21 cellular contexts compared by ENCODE assay signal in genomic region chr22:44672632-44673031, GRCh38.
"Had no signal": no experiment of that assay in that cellular context is flagged by ENCODE, and none has a peak within 500 bp of the region (broad histone marks: within the 10 kb centered on the region; RNA-seq: fewer than 3 reads in every experiment).

No MANE protein-coding gene starts in this region.

- ATAC-seq: foreskin keratinocyte; left cardiac atrium; stimulated activated memory B cell treated with anti-CD40 and anti-IgM and Interleukin-4, amounts not matched to agents 10 μg/mL and 1 μg/mL and 100 μg/mL, for 72 hours had no signal

- H3K27ac Mint-ChIP-seq: dendritic cell treated with granulocyte-macrophage colony-stimulating factor and Interleukin-4, amounts not matched to agents 40 ng/mL and 50 ng/mL, for 4 days; memory B cell; nephron progenitor cell; stimulated activated memory B cell treated with anti-CD40 and anti-IgM and Interleukin-4, amounts not matched to agents 10 μg/mL and 1 μg/mL and 100 μg/mL, for 72 hours; stimulated activated naive CD8-positive, alpha-beta T cell treated with anti-CD3 and anti-CD28 coated beads, Interleukin-15, Interleukin-2, amounts not matched to agents 100 ng/mL and 50 ng/mL, for 24 hours had no signal

- H3K4me1 ChIP-seq: foreskin keratinocyte had no signal

- H3K9me3 ChIP-seq: left ventricle myocardium inferior, lower lobe of right lung, neutrophil, right atrium auricular region, testis, tibial nerve, upper lobe of right lung, vagina had no signal

- H3K36me3 Mint-ChIP-seq: memory B cell; stimulated activated memory B cell treated with anti-CD40 and anti-IgM and Interleukin-4, amounts not matched to agents 10 μg/mL and 1 μg/mL and 100 μg/mL, for 72 hours had no signal

- H3K4me3 Mint-ChIP-seq: dendritic cell treated with granulocyte-macrophage colony-stimulating factor and Interleukin-4, amounts not matched to agents 40 ng/mL and 50 ng/mL, for 4 days; memory B cell; nephron progenitor cell; stimulated activated memory B cell treated with anti-CD40 and anti-IgM and Interleukin-4, amounts not matched to agents 10 μg/mL and 1 μg/mL and 100 μg/mL, for 72 hours; stimulated activated naive CD8-positive, alpha-beta T cell treated with anti-CD3 and anti-CD28 coated beads, Interleukin-15, Interleukin-2, amounts not matched to agents 100 ng/mL and 50 ng/mL, for 24 hours had no signal

- H3K9me3 Mint-ChIP-seq: dendritic cell treated with granulocyte-macrophage colony-stimulating factor and Interleukin-4, amounts not matched to agents 40 ng/mL and 50 ng/mL, for 4 days; memory B cell; nephron progenitor cell; stimulated activated memory B cell treated with anti-CD40 and anti-IgM and Interleukin-4, amounts not matched to agents 10 μg/mL and 1 μg/mL and 100 μg/mL, for 72 hours; stimulated activated naive CD8-positive, alpha-beta T cell treated with anti-CD3 and anti-CD28 coated beads, Interleukin-15, Interleukin-2, amounts not matched to agents 100 ng/mL and 50 ng/mL, for 24 hours had no signal

- H3K4me3 ChIP-seq: left ventricle myocardium inferior, lower lobe of right lung, right atrium auricular region, smooth muscle cell, testis, tibial nerve, upper lobe of right lung, vagina had no signal

- H3K36me3 ChIP-seq: left ventricle myocardium inferior, lower lobe of right lung, neutrophil, right atrium auricular region, tibial nerve, upper lobe of right lung, vagina had no signal

- H3K27ac ChIP-seq: foreskin keratinocyte, left ventricle myocardium inferior, lower lobe of right lung, neutrophil, right atrium auricular region, testis, tibial nerve, upper lobe of right lung, vagina had no signal

- DNase-seq: foreskin keratinocyte; head of caudate nucleus; hypothalamus; left ventricle myocardium inferior; lower lobe of right lung; midbrain; nephron progenitor cell; stimulated activated CD4-positive, alpha-beta T cell treated with anti-CD3 and anti-CD28 coated beads, Interleukin-2, amount 100 ng/mL, for 48 hours; stimulated activated CD8-positive, alpha-beta memory T cell treated with anti-CD3 and anti-CD28 coated beads, Interleukin-4, amount 100 ng/mL, for 48 hours; testis; upper lobe of right lung had no signal

- H3K27me3 ChIP-seq: right atrium auricular region, testis, vagina had no signal
